22 cellular contexts compared by ENCODE assay signal in genomic region chr4:103150677-103151076, GRCh38. TPM values are rescaled to one million over a fixed set of nuclear protein-coding genes. Genes with fewer than 3 reads are reported as not detected.
A peak's percentile ranks its signal among the peaks of the same experiment; 100 is the strongest.
DNase-seq lines count a peak whose midpoint lies in the region; ATAC-seq and TF ChIP-seq lines count a peak whose summit lies in the region.
"Had no signal": no experiment of that assay in that cellular context is flagged by ENCODE, and none has a peak within 500 bp of the region (broad histone marks: within the 10 kb centered on the region; RNA-seq: fewer than 3 reads in every experiment).

No MANE protein-coding gene starts in this region.

- H3K9me3 Mint-ChIP-seq in natural killer cell treated with Interleukin-12 subunit alpha and Interleukin-12 subunit beta and Interleukin-15 and Interleukin-18, amount 100 ng/mL, for 72 hours, result no peaks in the 10 kb centered on the region
- H3K9me3 Mint-ChIP-seq: dendritic cell treated with granulocyte-macrophage colony-stimulating factor and Interleukin-4, amounts not matched to agents 40 ng/mL and 50 ng/mL, for 4 days; stimulated activated effector memory CD8-positive, alpha-beta T cell treated with anti-CD3 and anti-CD28 coated beads, Interleukin-12 subunit alpha, Interleukin-12 subunit beta, amount 100 ng/mL, for 72 hours had no signal

- H3K36me3 Mint-ChIP-seq in natural killer cell treated with Interleukin-12 subunit alpha and Interleukin-12 subunit beta and Interleukin-15 and Interleukin-18, amount 100 ng/mL, for 72 hours, result peaks cover 29% of the 10 kb centered on the region

- H3K4me1 Mint-ChIP-seq in natural killer cell treated with Interleukin-12 subunit alpha and Interleukin-12 subunit beta and Interleukin-15 and Interleukin-18, amount 100 ng/mL, for 72 hours (ENCODE audit: low read depth in 2 of 2), result peaks cover 9 to 14% of the 10 kb centered on the region in 2 donors
- H3K4me1 Mint-ChIP-seq: stimulated activated effector memory CD8-positive, alpha-beta T cell treated with anti-CD3 and anti-CD28 coated beads, Interleukin-12 subunit alpha, Interleukin-12 subunit beta, amount 100 ng/mL, for 72 hours had no signal

- no peak for TF ChIP-seq CTCF in fibroblast of villous mesenchyme (IDR thresholded peaks at IDR 0.05; ENCODE audit: insufficient read depth, low read depth, low read length)

- H3K4me3 Mint-ChIP-seq in natural killer cell treated with Interleukin-12 subunit alpha and Interleukin-12 subunit beta and Interleukin-15 and Interleukin-18, amount 100 ng/mL, for 72 hours, result no peak overlapping the region
- H3K4me3 Mint-ChIP-seq: activated B cell treated with CpG ODN at 0.5 μM for 24 hours; dendritic cell treated with granulocyte-macrophage colony-stimulating factor and Interleukin-4, amounts not matched to agents 40 ng/mL and 50 ng/mL, for 4 days; stimulated activated effector memory CD8-positive, alpha-beta T cell treated with anti-CD3 and anti-CD28 coated beads, Interleukin-12 subunit alpha, Interleukin-12 subunit beta, amount 100 ng/mL, for 72 hours had no signal

- no peaks in the 10 kb centered on the region for H3K27me3 Mint-ChIP-seq in natural killer cell treated with Interleukin-12 subunit alpha and Interleukin-12 subunit beta and Interleukin-15 and Interleukin-18, amount 100 ng/mL, for 72 hours
- H3K27me3 Mint-ChIP-seq: activated B cell treated with CpG ODN at 0.5 μM for 24 hours; dendritic cell treated with granulocyte-macrophage colony-stimulating factor and Interleukin-4, amounts not matched to agents 40 ng/mL and 50 ng/mL, for 4 days had no signal

- ATAC-seq in natural killer cell treated with Interleukin-12 subunit alpha and Interleukin-12 subunit beta and Interleukin-15 and Interleukin-18, amount 100 ng/mL, for 72 hours, result no peak
- ATAC-seq: mucosa of descending colon; stimulated activated effector memory CD8-positive, alpha-beta T cell treated with anti-CD3 and anti-CD28 coated beads, Interleukin-12 subunit alpha, Interleukin-12 subunit beta, amount 100 ng/mL, for 72 hours had no signal

- H3K4me3 ChIP-seq in fibroblast of villous mesenchyme (ENCODE audit: low read depth, low read length), result no peak overlapping the region
- H3K4me3 ChIP-seq: esophagus squamous epithelium, mucosa of descending colon, smooth muscle cell, upper lobe of left lung had no signal

- DNase-seq in AG08395 (ENCODE audit: low spot score) (peak; percentile 21), HPDE6-E6E7 (ENCODE audit: extremely low spot score) (peak; percentile 1), SW 1271 (lab: John Stamatoyannopoulos, UW) (peak; percentile 21 to 27), fibroblast of villous mesenchyme (ENCODE audit: low read depth) (peak; percentile 22), NCI-H82 (lab: John Stamatoyannopoulos, UW) (no peak), NCI-H446 (lab: John Stamatoyannopoulos, UW) (no peak)
- no peak for DNase-seq in natural killer cell treated with Interleukin-12 subunit alpha and Interleukin-12 subunit beta and Interleukin-15 and Interleukin-18, amount 100 ng/mL, for 72 hours (ENCODE audit: low spot score)
- no peak for DNase-seq in activated effector memory CD4-positive, alpha-beta T cell treated with Interleukin-2 at 50 U/mL for 16 hours
- DNase-seq: activated B cell treated with CpG ODN at 0.5 μM for 24 hours, aorta, Caco-2, esophagus squamous epithelium, hypothalamus, Kasumi-1, mucosa of descending colon, NCI-H187, NCI-H524 treated with DMSO at 0.1 percent for 48 hours, occipital lobe, upper lobe of left lung had no signal

- no peak overlapping the region for H3K27ac Mint-ChIP-seq in natural killer cell treated with Interleukin-12 subunit alpha and Interleukin-12 subunit beta and Interleukin-15 and Interleukin-18, amount 100 ng/mL, for 72 hours
- H3K27ac Mint-ChIP-seq: activated B cell treated with CpG ODN at 0.5 μM for 24 hours; dendritic cell treated with granulocyte-macrophage colony-stimulating factor and Interleukin-4, amounts not matched to agents 40 ng/mL and 50 ng/mL, for 4 days; stimulated activated effector memory CD8-positive, alpha-beta T cell treated with anti-CD3 and anti-CD28 coated beads, Interleukin-12 subunit alpha, Interleukin-12 subunit beta, amount 100 ng/mL, for 72 hours had no signal

RNA-seq across cellular contexts. Expression of gene CENPE, which starts 47.5 kb away (rescaled TPM):
- total RNA-seq in fibroblast of villous mesenchyme, result 15.5 and 19.9 TPM in 2 replicates
- 10 to 100 TPM; 29.7 to 69.6 TPM for total RNA-seq in natural killer cell treated with Interleukin-12 subunit alpha and Interleukin-12 subunit beta and Interleukin-15 and Interleukin-18, amount 100 ng/mL, for 72 hours

RNA-seq across cellular contexts. Expression of gene BDH2, which starts 51.0 kb away (rescaled TPM):
- 31.2 and 54.8 TPM in 2 replicates for total RNA-seq in fibroblast of villous mesenchyme
- 10 to 100 TPM in 1 of 2 donors, 1 to 10 TPM in 1; 9.1 to 13.5 TPM for total RNA-seq in natural killer cell treated with Interleukin-12 subunit alpha and Interleukin-12 subunit beta and Interleukin-15 and Interleukin-18, amount 100 ng/mL, for 72 hours

Comparison
In these comparisons a context has a peak if more than half of its experiments do, and no peak if none do; other contexts are left out.
1. DNase-seq: peak in AG08395 (single experiment), HPDE6-E6E7 (single experiment), SW 1271 (2 of 2) and fibroblast of villous mesenchyme (single experiment); none in natural killer cell treated with Interleukin-12 subunit alpha and Interleukin-12 subunit beta and Interleukin-15 and Interleukin-18, amount 100 ng/mL, for 72 hours (single experiment), NCI-H82 (single experiment), activated effector memory CD4-positive, alpha-beta T cell treated with Interleukin-2 at 50 U/mL for 16 hours (single experiment) and NCI-H446 (0 of 2).